Comparison of ENCODE assay signal across 1 cellular context in genomic region chr6:29737707-29738630, GRCh38.
A peak's percentile ranks its signal among the peaks of the same experiment; 100 is the strongest.
TF ChIP-seq lines count a peak whose summit lies in the region.

No MANE protein-coding gene starts in this region.

TF ChIP-seq in HepG2, 621 proteins besides CTCF, POLR2A, EP300 and RAD21 (continued from another document):
- TF ChIP-seq KDM5B (CRISPR knock-in tag; IDR thresholded peaks at IDR 0.05; ENCODE audit: borderline replicate concordance) (0 out of 2 replicates have a peak, but pooled peaks have one; percentile 36), ZMAT5 (CRISPR knock-in tag; IDR thresholded peaks at IDR 0.05; ENCODE audit: borderline replicate concordance, low read depth) (no peak), TFE3 (CRISPR knock-in tag; IDR thresholded peaks at IDR 0.05) (no peak), CBX5 (CRISPR knock-in tag; IDR thresholded peaks at IDR 0.05; ENCODE audit: borderline replicate concordance) (no peak), KLF11 (CRISPR knock-in tag; IDR thresholded peaks at IDR 0.05) (no peak), ZEB1 (IDR thresholded peaks at IDR 0.05; ENCODE audit: insufficient replicate concordance, low read depth) (peak; percentile 31), XRCC5 (optimal IDR thresholded peaks at IDR 0.05; ENCODE audit: low read length) (peak; percentile 49), ZNF558 (CRISPR knock-in tag; IDR thresholded peaks at IDR 0.05; ENCODE audit: borderline replicate concordance) (no peak), BORCS8-MEF2B (CRISPR knock-in tag; IDR thresholded peaks at IDR 0.05) (0 out of 2 replicates have a peak, but pooled peaks have one; percentile 62), MXD4 (CRISPR knock-in tag; IDR thresholded peaks at IDR 0.05) (0 out of 2 replicates have a peak, but pooled peaks have one; percentile 31), REL (CRISPR knock-in tag; conservative IDR thresholded peaks at IDR 0.05) (0 out of 2 replicates have a peak, but pooled peaks have one; percentile 32), ZBTB20 (CRISPR knock-in tag; IDR thresholded peaks at IDR 0.05; ENCODE audit: borderline replicate concordance, low read depth) (0 out of 2 replicates have a peak, but pooled peaks have one; percentile 42), HMGXB3 (CRISPR knock-in tag; IDR thresholded peaks at IDR 0.05; ENCODE audit: borderline replicate concordance) (0 out of 2 replicates have a peak, but pooled peaks have one; percentile 51), NONO (IDR thresholded peaks at IDR 0.05) (no peak), NONO (CRISPR knock-in tag; conservative IDR thresholded peaks at IDR 0.05) (0 out of 2 replicates have a peak, but pooled peaks have one; percentile 31), GATAD2A (CRISPR knock-in tag; IDR thresholded peaks at IDR 0.05) (0 out of 2 replicates have a peak, but pooled peaks have one; percentile 16), ERF (CRISPR knock-in tag; IDR thresholded peaks at IDR 0.05) (0 out of 2 replicates have a peak, but pooled peaks have one; percentile 25), PTBP1 (IDR thresholded peaks at IDR 0.05; ENCODE audit: low read depth, low read length, poor library complexity, severe bottlenecking) (no peak), AGO1 (IDR thresholded peaks at IDR 0.05; ENCODE audit: low read depth, low read length, poor library complexity, severe bottlenecking) (no peak), ELF1 (CRISPR knock-in tag; IDR thresholded peaks at IDR 0.05) (0 out of 2 replicates have a peak, but pooled peaks have one; percentile 14), ZBTB33 (CRISPR knock-in tag; IDR thresholded peaks at IDR 0.05) (peak; percentile 58; the same call in 1 of the 2 replicates), ELF3 (CRISPR knock-in tag; IDR thresholded peaks at IDR 0.05) (peak; percentile 43; the same call in 1 of the 2 replicates), YEATS2 (CRISPR knock-in tag; IDR thresholded peaks at IDR 0.05; ENCODE audit: borderline replicate concordance) (0 out of 2 replicates have a peak, but pooled peaks have one; percentile 24), HNF1B (CRISPR knock-in tag; IDR thresholded peaks at IDR 0.05) (0 out of 2 replicates have a peak, but pooled peaks have one; percentile 54), ZBTB25 (CRISPR knock-in tag; IDR thresholded peaks at IDR 0.05) (peak; percentile 47; the same call in 1 of the 2 replicates), SMC3 (IDR thresholded peaks at IDR 0.05; ENCODE audit: low read length) (peak; percentile 93), EED (CRISPR knock-in tag; IDR thresholded peaks at IDR 0.05) (no peak), RXRB (CRISPR knock-in tag; IDR thresholded peaks at IDR 0.05; ENCODE audit: borderline replicate concordance) (peak; percentile 45; the same call in 1 of the 2 replicates), SOX13 (IDR thresholded peaks at IDR 0.05) (no peak), SOX13 (CRISPR knock-in tag; conservative IDR thresholded peaks at IDR 0.05 in 1 of 2, IDR thresholded peaks at IDR 0.05 in 1 of 2) (0 out of 4 replicates have a peak, but pooled peaks of 1 of the 2 experiments have one; percentile 10), GMEB1 (CRISPR knock-in tag; IDR thresholded peaks at IDR 0.05; ENCODE audit: borderline replicate concordance) (0 out of 2 replicates have a peak, but pooled peaks have one; percentile 24), STAG1 (CRISPR knock-in tag; IDR thresholded peaks at IDR 0.05) (peak; percentile 94), HDAC2 (CRISPR knock-in tag; IDR thresholded peaks at IDR 0.05) (0 out of 2 replicates have a peak, but pooled peaks have one; percentile 18), SP5 (CRISPR knock-in tag; IDR thresholded peaks at IDR 0.05; ENCODE audit: borderline replicate concordance, low read depth) (no peak), ZNF124 (CRISPR knock-in tag; IDR thresholded peaks at IDR 0.05) (0 out of 2 replicates have a peak, but pooled peaks have one; percentile 40), ZSCAN25 (CRISPR knock-in tag; IDR thresholded peaks at IDR 0.05) (0 out of 2 replicates have a peak, but pooled peaks have one; percentile 47), ZNF317 (CRISPR knock-in tag; IDR thresholded peaks at IDR 0.05) (no peak), SRSF1 (optimal IDR thresholded peaks at IDR 0.05; ENCODE audit: low read depth, low read length) (no peak), NFKBIZ (CRISPR knock-in tag; IDR thresholded peaks at IDR 0.05) (0 out of 2 replicates have a peak, but pooled peaks have one; percentile 36), HOMEZ (CRISPR knock-in tag; IDR thresholded peaks at IDR 0.05; ENCODE audit: low read depth) (0 out of 2 replicates have a peak, but pooled peaks have one; percentile 22), KDM3A (CRISPR knock-in tag; IDR thresholded peaks at IDR 0.05; ENCODE audit: low read depth) (0 out of 2 replicates have a peak, but pooled peaks have one; percentile 24), MIER3 (CRISPR knock-in tag; IDR thresholded peaks at IDR 0.05; ENCODE audit: borderline replicate concordance) (0 out of 2 replicates have a peak, but pooled peaks have one; percentile 27)
TF ChIP-seq in HepG2: peak in this region for 36.
